Comparison of ENCODE assay signal across 8 cellular contexts in genomic region chr18:62425465-62426190, GRCh38.
A peak's percentile ranks its signal among the peaks of the same experiment; 100 is the strongest.
DNase-seq lines count a peak whose midpoint lies in the region; ATAC-seq and TF ChIP-seq lines count a peak whose summit lies in the region.

No MANE protein-coding gene starts in this region.

- no peak overlapping the region for H3K4me3 ChIP-seq in HL-60 (replicated peaks; ENCODE audit: insufficient read depth, low read length)
- H3K4me3 ChIP-seq in duodenal mucosa (ENCODE audit: low read depth in 1 of 2, low read length in 2 of 2) = peak overlapping the region; percentile 19 to 37

- TF ChIP-seq CTCF in GM12872 (IDR thresholded peaks at IDR 0.05; ENCODE audit: insufficient read depth, low read depth, low read length) (peak; percentile 85), HL-60 (IDR thresholded peaks at IDR 0.05; ENCODE audit: insufficient read depth, low read length) (peak; percentile 95)

- ATAC-seq in left lobe of liver (peak; percentile 97), HG02588 (IDR thresholded peaks at IDR 0.05; ENCODE audit: unreplicated experiment) (no peak)

- no peaks in the 10 kb centered on the region for H3K36me3 ChIP-seq in duodenal mucosa (ENCODE audit: control insufficient read depth in 1 of 2, insufficient read depth in 2 of 2, low read length in 2 of 2)

- no peaks in the 10 kb centered on the region for H3K9me3 ChIP-seq in duodenal mucosa (ENCODE audit: control insufficient read depth in 1 of 2, low read length in 2 of 2)

- DNase-seq in HL-60 (ENCODE audit: low read depth in 1 of 2, low spot score in 1 of 2) = peak; percentile 90
- peak; percentile 90 for DNase-seq in NCI-H748 (lab: John Stamatoyannopoulos, UW; ENCODE audit: unreplicated experiment)
- DNase-seq in activated CD4-positive, alpha-beta T cell treated with anti-CD3 and anti-CD28 coated beads, Interleukin-2, amount 50 U/mL, for 4 hours = peak; percentile 33 to 35
- DNase-seq in left lobe of liver (ENCODE audit: low spot score) = peak; percentile 87
- DNase-seq in stimulated activated CD4-positive, alpha-beta T cell treated with anti-CD3 and anti-CD28 coated beads, Interleukin-2, amount 100 ng/mL, for 24 hours = peak; percentile 38 to 55

- H3K27me3 ChIP-seq in HL-60 (ENCODE audit: insufficient read depth, poor library complexity, severe bottlenecking) = no peaks in the 10 kb centered on the region
- H3K27me3 ChIP-seq in duodenal mucosa (ENCODE audit: control insufficient read depth in 1 of 2, insufficient read depth in 2 of 2, low read length in 2 of 2) = no peaks in the 10 kb centered on the region

- H3K9ac ChIP-seq in duodenal mucosa (ENCODE audit: low read depth in 1 of 2, low read length in 2 of 2) = peak overlapping the region; percentile 12 to 22

- H3K4me1 ChIP-seq in duodenal mucosa (ENCODE audit: control insufficient read depth in 1 of 2, insufficient read depth in 2 of 2, low read length in 2 of 2) = peaks cover 10 to 20% of the 10 kb centered on the region in 2 donors

- no peak overlapping the region for H3K27ac ChIP-seq in HL-60 (replicated peaks)
- H3K27ac ChIP-seq in duodenal mucosa (ENCODE audit: low read depth, low read length) = no peak overlapping the region

Comparison
In these comparisons a context has a peak if more than half of its experiments do, and no peak if none do; other contexts are left out.
1. DNase-seq: peak in every context shown above with its lines; median percentile 90 in HL-60; 90 in NCI-H748; 87 in left lobe of liver; 46 in stimulated activated CD4-positive, alpha-beta T cell treated with anti-CD3 and anti-CD28 coated beads, Interleukin-2, amount 100 ng/mL, for 24 hours; 34 in activated CD4-positive, alpha-beta T cell treated with anti-CD3 and anti-CD28 coated beads, Interleukin-2, amount 50 U/mL, for 4 hours.